Comparison of ENCODE assay signal across 15 cellular contexts in genomic region chr7:116906391-116906790, GRCh38. TPM values are rescaled to one million over a fixed set of nuclear protein-coding genes. Genes with fewer than 3 reads are reported as not detected.
DNase-seq lines count a peak whose midpoint lies in the region; ATAC-seq, FAIRE-seq and TF ChIP-seq lines count a peak whose summit lies in the region.
"Had no signal": no experiment of that assay in that cellular context is flagged by ENCODE, and none has a peak within 500 bp of the region (broad histone marks: within the 10 kb centered on the region; RNA-seq: fewer than 3 reads in every experiment).

No MANE protein-coding gene starts in this region.

- in situ Hi-C loops in G401 (cut with HindIII; ENCODE audit: low sequenced_read_pairs): no loop called here

- 82 to 94% methylated on average over 1 of the region's 1 CpG for WGBS in pancreas, 2 donors

- H4K20me1 ChIP-seq in MM.1S (ENCODE audit: insufficient read depth, low read length): no peaks in the 10 kb centered on the region

- ATAC-seq in stimulated activated naive B cell treated with anti-CD40 and anti-IgM and Interleukin-4, amounts not matched to agents 10 μg/mL and 1 μg/mL and 100 μg/mL, for 72 hours (replicated peaks): no peak
- ATAC-seq in GM18868 (IDR thresholded peaks at IDR 0.05; ENCODE audit: unreplicated experiment): no peak
- ATAC-seq in pancreas: no peak
- ATAC-seq: A549, HCT116 had no signal

- DNase-seq in G401 (ENCODE audit: low spot score) (peak; percentile 73), MM.1S (peak; percentile 21), cerebellar cortex (ENCODE audit: low spot score) (peak; percentile 69), BE2C (no peak), pancreas (no peak)
- no peak for DNase-seq in stimulated activated naive B cell treated with anti-CD40 and anti-IgM and Interleukin-4, amounts not matched to agents 10 μg/mL and 1 μg/mL and 100 μg/mL, for 72 hours
- DNase-seq: Calu3; CD4-positive, alpha-beta T cell; DND-41; GF-D8 had no signal

- H3K9me3 ChIP-seq in MM.1S (replicated peaks; ENCODE audit: insufficient read depth, low read length): no peaks in the 10 kb centered on the region
- no peaks in the 10 kb centered on the region for H3K9me3 ChIP-seq in BE2C
- H3K9me3 ChIP-seq in pancreas: no peaks in the 10 kb centered on the region
- H3K9me3 ChIP-seq: A549 had no signal

- H3K9me2 ChIP-seq in MM.1S (replicated peaks; ENCODE audit: insufficient read depth, low read length): no peaks in the 10 kb centered on the region

- H3K27ac ChIP-seq in MM.1S (ENCODE audit: low read length) (no peak overlapping the region), pancreas (no peak overlapping the region)
- H3K27ac ChIP-seq: A549 had no signal

- H3K36me3 ChIP-seq in MM.1S (replicated peaks; ENCODE audit: insufficient read depth, low read length): peaks cover 10% of the 10 kb centered on the region; the same call in 1 of the 2 replicates
- peaks cover 19% of the 10 kb centered on the region for H3K36me3 ChIP-seq in BE2C
- peaks cover 0 to 4% (median 0%) of the 10 kb centered on the region in 3 donors for H3K36me3 ChIP-seq in pancreas

- no peaks in the 10 kb centered on the region for H3K9me3 Mint-ChIP-seq in stimulated activated naive B cell treated with anti-CD40 and anti-IgM and Interleukin-4, amounts not matched to agents 10 μg/mL and 1 μg/mL and 100 μg/mL, for 72 hours
- H3K9me3 Mint-ChIP-seq: CD4-positive, alpha-beta T cell had no signal

- H3K27ac Mint-ChIP-seq in stimulated activated naive B cell treated with anti-CD40 and anti-IgM and Interleukin-4, amounts not matched to agents 10 μg/mL and 1 μg/mL and 100 μg/mL, for 72 hours: peak overlapping the region; percentile 37
- H3K27ac Mint-ChIP-seq: CD4-positive, alpha-beta T cell had no signal

- H3K79me2 ChIP-seq in MM.1S (ENCODE audit: low read length): peaks cover 45% of the 10 kb centered on the region

- peaks cover 19% of the 10 kb centered on the region for H3K4me1 ChIP-seq in MM.1S (ENCODE audit: low read length)
- H3K4me1 ChIP-seq in BE2C: no peaks in the 10 kb centered on the region
- no peaks in the 10 kb centered on the region for H3K4me1 ChIP-seq in pancreas
- H3K4me1 ChIP-seq: A549 had no signal

- H3K4me3 Mint-ChIP-seq in stimulated activated naive B cell treated with anti-CD40 and anti-IgM and Interleukin-4, amounts not matched to agents 10 μg/mL and 1 μg/mL and 100 μg/mL, for 72 hours: no peak overlapping the region
- H3K4me3 Mint-ChIP-seq: CD4-positive, alpha-beta T cell had no signal

- peaks cover 34 to 46% of the 10 kb centered on the region in 2 donors for H3K36me3 Mint-ChIP-seq in stimulated activated naive B cell treated with anti-CD40 and anti-IgM and Interleukin-4, amounts not matched to agents 10 μg/mL and 1 μg/mL and 100 μg/mL, for 72 hours

- H3K9ac ChIP-seq in MM.1S (ENCODE audit: low read length): no peak overlapping the region

- no peak for FAIRE-seq in pancreas (lab: Jason Lieb, UNC)
- FAIRE-seq: A549, H54, HTR-8/SVneo had no signal

- H3K4me3 ChIP-seq in MM.1S (ENCODE audit: low read length): no peak overlapping the region
- no peak overlapping the region for H3K4me3 ChIP-seq in BE2C (ENCODE audit: low read depth, low read length)
- H3K4me3 ChIP-seq in pancreas: no peak overlapping the region
- H3K4me3 ChIP-seq: A549 had no signal

- TF ChIP-seq CTCF in MM.1S (IDR thresholded peaks at IDR 0.05; ENCODE audit: low read length): no peak
- TF ChIP-seq CTCF in BE2C (IDR thresholded peaks at IDR 0.05; ENCODE audit: low read depth, low read length): no peak
- no peak for TF ChIP-seq CTCF in pancreas (IDR thresholded peaks at IDR 0.05)

- no peaks in the 10 kb centered on the region for H3K4me1 Mint-ChIP-seq in stimulated activated naive B cell treated with anti-CD40 and anti-IgM and Interleukin-4, amounts not matched to agents 10 μg/mL and 1 μg/mL and 100 μg/mL, for 72 hours

- H3K4me2 ChIP-seq in MM.1S (ENCODE audit: low read depth, low read length): peak overlapping the region; percentile 21; the same call in 1 of the 2 replicates
- H3K4me2 ChIP-seq: A549 had no signal

- H3K27me3 Mint-ChIP-seq in stimulated activated naive B cell treated with anti-CD40 and anti-IgM and Interleukin-4, amounts not matched to agents 10 μg/mL and 1 μg/mL and 100 μg/mL, for 72 hours: no peaks in the 10 kb centered on the region
- H3K27me3 Mint-ChIP-seq: CD4-positive, alpha-beta T cell had no signal

- H2AFZ ChIP-seq in MM.1S (ENCODE audit: low read length): no peak overlapping the region

- no peaks in the 10 kb centered on the region for H3F3A ChIP-seq in MM.1S (ENCODE audit: insufficient read depth, low read length)

- H3K27me3 ChIP-seq in MM.1S (replicated peaks; ENCODE audit: insufficient read depth, low read length) (no peaks in the 10 kb centered on the region), BE2C (no peaks in the 10 kb centered on the region), pancreas (no peaks in the 10 kb centered on the region)

- intact Hi-C loops in pancreas (cut with DNase I): no loop called here

RNA-seq across cellular contexts. Expression of gene CAPZA2, which starts 44.0 kb away (rescaled TPM):
- 143 and 193 TPM in 2 replicates for total RNA-seq in G401 (2014; rRNA removed; shearing (Covaris generic))
- polyA plus RNA-seq in BE2C (2012; ENCODE audit: insufficient read depth, insufficient read length, low read depth): 78.0 TPM
- 10 to 100 TPM; 40.3 to 97.9 (median 75.4) TPM for total RNA-seq in pancreas
- 10 to 100 TPM; 10.8 to 30.6 TPM for polyA plus RNA-seq in pancreas

RNA-seq across cellular contexts. Expression of gene ST7, which starts 46.9 kb away (rescaled TPM):
- total RNA-seq in G401 (2014; rRNA removed; shearing (Covaris generic)): 11.2 and 14.7 TPM in 2 replicates
- 48.1 TPM for polyA plus RNA-seq in BE2C (2012; ENCODE audit: insufficient read depth, insufficient read length, low read depth)
- 10 to 100 TPM; 16.4 to 20.2 (median 18.1) TPM for total RNA-seq in pancreas
- polyA plus RNA-seq in pancreas: 10 to 100 TPM in 1 of 2 donors, 1 to 10 TPM in 1; 8.2 to 16.1 TPM

Comparison
In these comparisons a context has a peak if more than half of its experiments do, and no peak if none do; other contexts are left out.
1. DNase-seq: peak in G401 (single experiment), MM.1S (single experiment) and cerebellar cortex (single experiment); none in stimulated activated naive B cell treated with anti-CD40 and anti-IgM and Interleukin-4, amounts not matched to agents 10 μg/mL and 1 μg/mL and 100 μg/mL, for 72 hours (single experiment), BE2C (single experiment) and pancreas (0 of 6).